Comparison of ENCODE assay signal across 29 cellular contexts in genomic region chr11:1623716-1624115, GRCh38. TPM values are rescaled to one million over a fixed set of nuclear protein-coding genes. Genes with fewer than 3 reads are reported as not detected.
DNase-seq lines count a peak whose midpoint lies in the region; ATAC-seq and TF ChIP-seq lines count a peak whose summit lies in the region.
"Had no signal": no experiment of that assay in that cellular context is flagged by ENCODE, and none has a peak within 500 bp of the region (broad histone marks: within the 10 kb centered on the region; RNA-seq: fewer than 3 reads in every experiment).

No MANE protein-coding gene starts in this region.

- H3K4me1 Mint-ChIP-seq in endodermal cell (peaks cover 10% of the 10 kb centered on the region), neural progenitor cell (peaks cover 5% of the 10 kb centered on the region)
- H3K4me1 Mint-ChIP-seq in activated CD4-positive, alpha-beta T cell treated with anti-CD3 and anti-CD28 coated beads, Interleukin-2, amount 10 ng/mL, durations not matched to agents 24 days and 14 days = peaks cover 4% of the 10 kb centered on the region

- WGBS in right cardiac atrium = 65% methylated on average over 9 of the region's 9 CpGs
- 72 to 85% methylated on average over 8 to 9 of the region's 9 CpGs for WGBS in endodermal cell (ENCODE audit: insufficient coverage in 1 of 2, insufficient read length in 1 of 2), 2 experiments

- H3K27me3 ChIP-seq in right cardiac atrium (ENCODE audit: control insufficient read depth, insufficient read depth) = peaks cover 2% of the 10 kb centered on the region
- no peaks in the 10 kb centered on the region for H3K27me3 ChIP-seq in endodermal cell (ENCODE audit: control insufficient read depth, insufficient read depth, low read length, poor library complexity, severe bottlenecking)
- H3K27me3 ChIP-seq in neural progenitor cell = peaks cover 11% of the 10 kb centered on the region
- H3K27me3 ChIP-seq: BE2C had no signal

- H3K4me3 Mint-ChIP-seq in endodermal cell = no peak overlapping the region
- H3K4me3 Mint-ChIP-seq in neural progenitor cell = no peak overlapping the region
- H3K4me3 Mint-ChIP-seq in activated CD4-positive, alpha-beta T cell treated with anti-CD3 and anti-CD28 coated beads, Interleukin-2, amount 10 ng/mL, durations not matched to agents 24 days and 14 days = no peak overlapping the region
- H3K4me3 Mint-ChIP-seq: CD14-positive monocyte; CD8-positive, alpha-beta memory T cell; H9; HFFc6 had no signal

- no peak overlapping the region for H2AFZ ChIP-seq in neural progenitor cell (replicated peaks)

- H3K9ac ChIP-seq in endodermal cell (ENCODE audit: extremely low read depth, low read length, poor library complexity, severe bottlenecking) (no peak overlapping the region), neural progenitor cell (no peak overlapping the region)

- H3K4me1 ChIP-seq in right cardiac atrium (ENCODE audit: control insufficient read depth, insufficient read depth, low read length) (no peaks in the 10 kb centered on the region), endodermal cell (ENCODE audit: control insufficient read depth, insufficient read depth, low read length) (no peaks in the 10 kb centered on the region), neural progenitor cell (no peaks in the 10 kb centered on the region)
- H3K4me1 ChIP-seq: BE2C had no signal

- no peak for ATAC-seq in Right ventricle myocardium inferior
- no peak for ATAC-seq in right cardiac atrium
- ATAC-seq in GM18520 (IDR thresholded peaks at IDR 0.05; ENCODE audit: unreplicated experiment) = no peak
- ATAC-seq in HG02610 (IDR thresholded peaks at IDR 0.05; ENCODE audit: unreplicated experiment) = no peak
- ATAC-seq: K562, Panc1 had no signal

- no peaks in the 10 kb centered on the region for H3K36me3 ChIP-seq in endodermal cell (ENCODE audit: control insufficient read depth, insufficient read depth, low read length)
- no peaks in the 10 kb centered on the region for H3K36me3 ChIP-seq in neural progenitor cell
- H3K36me3 ChIP-seq: BE2C had no signal

- peaks cover 33% of the 10 kb centered on the region for H3K27me3 Mint-ChIP-seq in endodermal cell (ENCODE audit: insufficient read depth)
- H3K27me3 Mint-ChIP-seq in neural progenitor cell (ENCODE audit: insufficient read depth, low read depth) = peaks cover 17% of the 10 kb centered on the region
- H3K27me3 Mint-ChIP-seq in activated CD4-positive, alpha-beta T cell treated with anti-CD3 and anti-CD28 coated beads, Interleukin-2, amount 10 ng/mL, durations not matched to agents 24 days and 14 days = peaks cover 10% of the 10 kb centered on the region

- H4K20me1 ChIP-seq in neural progenitor cell (ENCODE audit: low read depth) = no peaks in the 10 kb centered on the region

- H3K79me2 ChIP-seq in neural progenitor cell (ENCODE audit: low read depth) = no peaks in the 10 kb centered on the region

- H3F3A ChIP-seq in neural progenitor cell (ENCODE audit: low read depth) = no peaks in the 10 kb centered on the region

- H3K9me3 Mint-ChIP-seq in endodermal cell = peaks cover 1% of the 10 kb centered on the region
- H3K9me3 Mint-ChIP-seq in neural progenitor cell = no peaks in the 10 kb centered on the region
- H3K9me3 Mint-ChIP-seq in activated CD4-positive, alpha-beta T cell treated with anti-CD3 and anti-CD28 coated beads, Interleukin-2, amount 10 ng/mL, durations not matched to agents 24 days and 14 days = no peaks in the 10 kb centered on the region
- H3K9me3 Mint-ChIP-seq: CD14-positive monocyte; CD8-positive, alpha-beta memory T cell; H9; HFFc6 had no signal

- H3K9me3 ChIP-seq in right cardiac atrium (ENCODE audit: control insufficient read depth, low read length) (no peaks in the 10 kb centered on the region), endodermal cell (ENCODE audit: control insufficient read depth, low read length) (no peaks in the 10 kb centered on the region), neural progenitor cell (ENCODE audit: low read depth) (no peaks in the 10 kb centered on the region)
- H3K9me3 ChIP-seq: BE2C had no signal

- TF ChIP-seq CTCF in endodermal cell (conservative IDR thresholded peaks at IDR 0.05) (no peak), neural progenitor cell (IDR thresholded peaks at IDR 0.05) (no peak)

- DNase-seq in Right ventricle myocardium inferior (ENCODE audit: missing footprints) = peak; percentile 33
- no peak for DNase-seq in right cardiac atrium
- peak; percentile 85 for DNase-seq in endodermal cell
- DNase-seq in neural progenitor cell (ENCODE audit: low spot score) = no peak
- no peak for DNase-seq in activated CD4-positive, alpha-beta T cell treated with anti-CD3 and anti-CD28 coated beads, Interleukin-2, amount 10 ng/mL, durations not matched to agents 24 days and 14 days
- no peak for DNase-seq in DMS79 treated with DMSO at 0.1 percent for 48 hours (lab: John Stamatoyannopoulos, UW)
- DNase-seq: 8988T; ACHN; BE2C; CD8-positive, alpha-beta memory T cell; DMS153; H9; HFFc6; Kasumi-1; NCI-H1092 treated with DMSO at 0.1 percent for 48 hours; NCI-H1436; NCI-H187; NCI-H2081 treated with DMSO at 0.1 percent for 48 hours; NCI-H446 treated with DMSO at 0.1 percent for 48 hours; NCI-H526; SHP77 treated with DMSO at 0.1 percent for 48 hours had no signal

- no peak overlapping the region for H3K27ac Mint-ChIP-seq in endodermal cell
- H3K27ac Mint-ChIP-seq in neural progenitor cell = peak overlapping the region; percentile 50
- H3K27ac Mint-ChIP-seq in activated CD4-positive, alpha-beta T cell treated with anti-CD3 and anti-CD28 coated beads, Interleukin-2, amount 10 ng/mL, durations not matched to agents 24 days and 14 days = no peak overlapping the region
- H3K27ac Mint-ChIP-seq: CD14-positive monocyte, HFFc6 had no signal

- no peaks in the 10 kb centered on the region for H3K36me3 Mint-ChIP-seq in endodermal cell (ENCODE audit: low read depth)
- H3K36me3 Mint-ChIP-seq in neural progenitor cell = no peaks in the 10 kb centered on the region
- H3K36me3 Mint-ChIP-seq in activated CD4-positive, alpha-beta T cell treated with anti-CD3 and anti-CD28 coated beads, Interleukin-2, amount 10 ng/mL, durations not matched to agents 24 days and 14 days (ENCODE audit: low read depth) = no peaks in the 10 kb centered on the region
- H3K36me3 Mint-ChIP-seq: CD14-positive monocyte; CD8-positive, alpha-beta memory T cell had no signal

- no peak overlapping the region for H3K4me3 ChIP-seq in right cardiac atrium (ENCODE audit: low read length)
- H3K4me3 ChIP-seq in endodermal cell (ENCODE audit: low read length) = no peak overlapping the region
- H3K4me3 ChIP-seq in neural progenitor cell = no peak overlapping the region
- H3K4me3 ChIP-seq: K562 had no signal

- H3K27ac ChIP-seq in right cardiac atrium (ENCODE audit: low read length) (no peak overlapping the region), endodermal cell (ENCODE audit: low read depth, low read length) (no peak overlapping the region), neural progenitor cell (no peak overlapping the region)
- H3K27ac ChIP-seq: RWPE1 had no signal

- no peak overlapping the region for H3K4me2 ChIP-seq in neural progenitor cell

- intact Hi-C loops in Right ventricle myocardium inferior (cut with DNase I) = no loop called here
- intact Hi-C loops in right cardiac atrium (cut with DNase I) = loop anchor here in 3 of 4 donors (10.0 kb wide), 1 partner anchor 79 kb away; no protein-coding TSS in a partner anchor
- intact Hi-C loops in activated CD4-positive, alpha-beta T cell treated with anti-CD3 and anti-CD28 coated beads, Interleukin-2, amount 10 ng/mL, durations not matched to agents 24 days and 14 days (cut with micrococcal nuclease) = no loop called here

RNA-seq across cellular contexts. Expression of gene KRTAP5-4, which starts 1.8 kb away (rescaled TPM):
- total RNA-seq in Right ventricle myocardium inferior (not detected), right cardiac atrium (not detected), endodermal cell (not detected), neural progenitor cell (ENCODE audit: low replicate concordance) (not detected in 2 replicates)
- polyA plus RNA-seq in right cardiac atrium = not detected
- not detected for polyA plus RNA-seq in endodermal cell (2013, experiment 1 of 2)
- not detected for polyA plus RNA-seq in endodermal cell (2013, experiment 2 of 2)
- not detected in 2 replicates for total RNA-seq in activated CD4-positive, alpha-beta T cell treated with anti-CD3 and anti-CD28 coated beads, Interleukin-2, amount 10 ng/mL, durations not matched to agents 24 days and 14 days
- total RNA-seq: CD8-positive, alpha-beta memory T cell; H9; HFFc6; K562; M059J; OCI-LY7 had no signal
- polyA plus RNA-seq: CD14-positive monocyte; CD8-positive, alpha-beta memory T cell; K562 had no signal

RNA-seq across cellular contexts. Expression of gene KRTAP5-5, which starts 5.9 kb away (rescaled TPM):
- not detected for total RNA-seq in Right ventricle myocardium inferior
- not detected for total RNA-seq in right cardiac atrium
- not detected for polyA plus RNA-seq in right cardiac atrium
- total RNA-seq in endodermal cell = not detected
- polyA plus RNA-seq in endodermal cell (2013, experiment 1 of 2) = not detected
- polyA plus RNA-seq in endodermal cell (2013, experiment 2 of 2) = not detected
- not detected in 2 replicates for total RNA-seq in neural progenitor cell (ENCODE audit: low replicate concordance)
- total RNA-seq in activated CD4-positive, alpha-beta T cell treated with anti-CD3 and anti-CD28 coated beads, Interleukin-2, amount 10 ng/mL, durations not matched to agents 24 days and 14 days = not detected in 2 replicates
- total RNA-seq: CD8-positive, alpha-beta memory T cell; H9; HFFc6; K562; M059J; OCI-LY7 had no signal
- polyA plus RNA-seq: CD14-positive monocyte; CD8-positive, alpha-beta memory T cell; K562 had no signal

RNA-seq across cellular contexts. Expression of gene KRTAP5-3, which starts 15.5 kb away (rescaled TPM):
- total RNA-seq in Right ventricle myocardium inferior = not detected
- not detected for total RNA-seq in right cardiac atrium
- not detected for polyA plus RNA-seq in right cardiac atrium
- not detected for total RNA-seq in endodermal cell
- polyA plus RNA-seq in endodermal cell (2013, experiment 1 of 2) = not detected
- polyA plus RNA-seq in endodermal cell (2013, experiment 2 of 2) = not detected
- total RNA-seq in neural progenitor cell (ENCODE audit: low replicate concordance) = not detected in 2 replicates
- not detected in 2 replicates for total RNA-seq in activated CD4-positive, alpha-beta T cell treated with anti-CD3 and anti-CD28 coated beads, Interleukin-2, amount 10 ng/mL, durations not matched to agents 24 days and 14 days
- total RNA-seq: CD8-positive, alpha-beta memory T cell; H9; HFFc6; K562; M059J; OCI-LY7 had no signal
- polyA plus RNA-seq: CD14-positive monocyte; CD8-positive, alpha-beta memory T cell; K562 had no signal

RNA-seq across cellular contexts. Expression of gene KRTAP5-2, which starts 25.6 kb away (rescaled TPM):
- total RNA-seq in Right ventricle myocardium inferior (not detected), right cardiac atrium (not detected), endodermal cell (not detected), neural progenitor cell (ENCODE audit: low replicate concordance) (not detected in 2 replicates)
- polyA plus RNA-seq in right cardiac atrium = not detected
- not detected for polyA plus RNA-seq in endodermal cell (2013, experiment 1 of 2)
- polyA plus RNA-seq in endodermal cell (2013, experiment 2 of 2) = not detected
- not detected in 2 replicates for total RNA-seq in activated CD4-positive, alpha-beta T cell treated with anti-CD3 and anti-CD28 coated beads, Interleukin-2, amount 10 ng/mL, durations not matched to agents 24 days and 14 days
- total RNA-seq: CD8-positive, alpha-beta memory T cell; H9; HFFc6; K562; M059J; OCI-LY7 had no signal
- polyA plus RNA-seq: CD14-positive monocyte, K562 had no signal

RNA-seq across cellular contexts. Expression of gene KRTAP5-1, which starts 38.6 kb away (rescaled TPM):
- total RNA-seq in Right ventricle myocardium inferior (not detected), right cardiac atrium (not detected), endodermal cell (not detected), neural progenitor cell (ENCODE audit: low replicate concordance) (not detected in 2 replicates)
- polyA plus RNA-seq in right cardiac atrium = not detected
- not detected for polyA plus RNA-seq in endodermal cell (2013, experiment 1 of 2)
- not detected for polyA plus RNA-seq in endodermal cell (2013, experiment 2 of 2)
- total RNA-seq in activated CD4-positive, alpha-beta T cell treated with anti-CD3 and anti-CD28 coated beads, Interleukin-2, amount 10 ng/mL, durations not matched to agents 24 days and 14 days = not detected in 2 replicates
- total RNA-seq: CD8-positive, alpha-beta memory T cell; H9; HFFc6; K562; M059J; OCI-LY7 had no signal
- polyA plus RNA-seq: CD14-positive monocyte; CD8-positive, alpha-beta memory T cell; K562 had no signal

Comparison
In these comparisons a context has a peak if more than half of its experiments do, and no peak if none do; other contexts are left out.
1. DNase-seq: peak in Right ventricle myocardium inferior (single experiment) and endodermal cell (single experiment); none in right cardiac atrium (0 of 3), neural progenitor cell (single experiment), activated CD4-positive, alpha-beta T cell treated with anti-CD3 and anti-CD28 coated beads, Interleukin-2, amount 10 ng/mL, durations not matched to agents 24 days and 14 days (single experiment) and DMS79 treated with DMSO at 0.1 percent for 48 hours (single experiment).
2. intact Hi-C loops: an anchor here in right cardiac atrium (10.0 kb wide); none called in Right ventricle myocardium inferior and activated CD4-positive, alpha-beta T cell treated with anti-CD3 and anti-CD28 coated beads, Interleukin-2, amount 10 ng/mL, durations not matched to agents 24 days and 14 days.